15 cellular contexts compared by ENCODE assay signal in the genomic region with DNA sequence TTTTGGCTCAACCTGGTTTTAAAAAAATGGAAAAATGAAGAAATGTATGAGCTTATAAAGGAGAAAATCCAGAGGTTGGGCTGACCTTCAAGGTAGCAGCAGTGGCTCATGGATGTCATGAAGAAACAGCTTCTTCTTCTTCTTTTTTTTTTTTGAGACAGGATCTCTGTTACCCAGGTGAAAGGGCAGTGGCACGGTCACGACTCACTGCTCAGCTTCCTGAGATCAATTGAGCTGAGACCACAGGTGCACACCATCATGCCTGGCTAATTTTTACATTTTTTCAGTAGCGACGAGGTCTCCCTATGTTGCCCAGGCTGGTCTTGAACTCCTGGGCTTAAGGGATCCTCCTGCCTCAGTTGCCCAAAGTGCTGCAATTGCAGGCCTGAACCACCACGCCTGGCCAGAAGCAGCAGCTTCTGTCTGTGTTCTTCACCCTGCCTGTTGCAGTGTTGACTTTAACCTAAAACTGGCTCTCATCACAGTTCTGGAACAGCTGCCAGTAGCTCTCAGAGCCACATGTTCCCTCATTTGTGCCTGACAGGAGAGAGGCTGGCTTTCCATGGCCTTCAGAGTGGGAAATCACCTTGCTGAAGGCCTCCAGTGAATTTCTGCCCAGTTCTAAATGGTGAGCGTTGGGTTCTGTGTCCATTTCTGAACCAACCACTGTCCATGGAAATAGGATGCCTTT.
A peak's percentile ranks its signal among the peaks of the same experiment; 100 is the strongest.
DNase-seq lines count a peak whose midpoint lies in the region; ATAC-seq and TF ChIP-seq lines count a peak whose summit lies in the region.
"Had no signal": no experiment of that assay in that cellular context is flagged by ENCODE, and none has a peak within 500 bp of the region (broad histone marks: within the 10 kb centered on the region; RNA-seq: fewer than 3 reads in every experiment).

No MANE protein-coding gene starts in this region.

- H3K36me3 ChIP-seq in neutrophil (peaks cover 7% of the 10 kb centered on the region), right atrium auricular region (no peaks in the 10 kb centered on the region)

- ATAC-seq in GM18870 (IDR thresholded peaks at IDR 0.05; ENCODE audit: unreplicated experiment) (peak; percentile 57), GM21717 (IDR thresholded peaks at IDR 0.05; ENCODE audit: unreplicated experiment) (peak; percentile 55), HG03442 (IDR thresholded peaks at IDR 0.05; ENCODE audit: unreplicated experiment) (peak; percentile 76), Right ventricle myocardium inferior (no peak)
- ATAC-seq: T-cell had no signal

- H3K27ac ChIP-seq in neutrophil (peak overlapping the region; percentile 71), right atrium auricular region (no peak overlapping the region)
- H3K27ac ChIP-seq: hepatocyte, parathyroid adenoma had no signal

- TF ChIP-seq CTCF in neutrophil (IDR thresholded peaks at IDR 0.05): no peak
- TF ChIP-seq CTCF in right atrium auricular region (IDR thresholded peaks at IDR 0.05): no peak

- intact Hi-C loops in Right ventricle myocardium inferior (cut with DNase I): no loop called here

- peaks cover 14 to 21% of the 10 kb centered on the region in 2 experiments for H3K4me1 ChIP-seq in neutrophil (ENCODE audit: control insufficient read depth in 1 of 2, insufficient read depth in 1 of 2, low read depth in 1 of 2, low read length in 1 of 2)
- H3K4me1 ChIP-seq in right atrium auricular region: no peaks in the 10 kb centered on the region
- H3K4me1 ChIP-seq: parathyroid adenoma had no signal

- no peak for DNase-seq in activated CD8-positive, alpha-beta memory T cell treated with anti-CD3 and anti-CD28 coated beads, Interleukin-2, amount 50 U/mL, for 4 hours
- DNase-seq in right atrium auricular region (ENCODE audit: low spot score): no peak
- no peak for DNase-seq in Right ventricle myocardium inferior (ENCODE audit: missing footprints)
- DNase-seq: activated CD4-positive, alpha-beta memory T cell treated with anti-CD3 and anti-CD28 coated beads, Interleukin-2, amount 10 ng/mL, durations not matched to agents 7 days and 5 days; amygdala; effector CD8-positive, alpha-beta T cell; NCI-H146; T-cell had no signal

- no peaks in the 10 kb centered on the region for H3K27me3 ChIP-seq in neutrophil
- H3K27me3 ChIP-seq in right atrium auricular region: no peaks in the 10 kb centered on the region
- H3K27me3 ChIP-seq: hepatocyte had no signal

- H3K9me3 ChIP-seq in neutrophil: no peaks in the 10 kb centered on the region
- no peaks in the 10 kb centered on the region for H3K9me3 ChIP-seq in right atrium auricular region

- no peak overlapping the region for H3K4me3 ChIP-seq in neutrophil (ENCODE audit: low read depth in 1 of 2, low read length in 1 of 2)
- no peak overlapping the region for H3K4me3 ChIP-seq in right atrium auricular region
- H3K4me3 ChIP-seq: hepatocyte, lung had no signal
